Comparison of ENCODE assay signal across 25 cellular contexts in the genomic region with DNA sequence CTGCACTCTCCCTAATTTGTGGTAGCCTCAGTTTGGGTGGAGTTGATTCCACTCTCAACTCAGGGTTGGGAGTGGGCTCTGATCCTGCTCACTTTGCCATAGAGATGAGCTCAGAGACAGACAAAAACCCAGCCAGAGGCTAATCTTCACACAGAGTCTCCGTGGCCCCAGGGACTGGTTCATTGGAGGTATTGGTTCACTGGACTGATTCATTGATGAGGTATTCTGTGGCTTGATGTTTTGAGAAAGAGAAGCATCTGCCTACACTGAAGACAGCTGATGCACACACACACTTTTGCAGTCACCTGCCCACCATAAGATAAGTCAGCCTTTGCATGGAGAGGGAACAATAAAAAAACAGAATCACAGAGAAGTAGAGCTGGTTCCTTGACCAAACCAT.
"Had no signal": no experiment of that assay in that cellular context is flagged by ENCODE, and none has a peak within 500 bp of the region (broad histone marks: within the 10 kb centered on the region; RNA-seq: fewer than 3 reads in every experiment).

No MANE protein-coding gene starts in this region.

- H3K9me3 ChIP-seq: esophagus muscularis mucosa, lower lobe of right lung, neutrophil, psoas muscle, sigmoid colon, thoracic aorta, upper lobe of right lung had no signal

- H3K27me3 ChIP-seq: esophagus muscularis mucosa, sigmoid colon, tibial nerve, upper lobe of right lung had no signal

- H3K27ac ChIP-seq: coronary artery, esophagus muscularis mucosa, heart right ventricle, lower lobe of right lung, neutrophil, psoas muscle, sigmoid colon, spleen, thoracic aorta, tibial nerve, upper lobe of right lung had no signal

- H3K4me3 ChIP-seq: coronary artery, esophagus muscularis mucosa, heart right ventricle, lower lobe of right lung, psoas muscle, sigmoid colon, spleen, thoracic aorta, tibial nerve, upper lobe of right lung had no signal

- H3K4me1 ChIP-seq: esophagus muscularis mucosa, heart right ventricle, lower lobe of right lung, psoas muscle, sigmoid colon, upper lobe of right lung had no signal

- DNase-seq: dermis blood vessel endothelial cell; effector memory CD4-positive, alpha-beta T cell; foreskin melanocyte; glutamatergic neuron; heart right ventricle; hippocampal formation; kidney glomerular epithelial cell; left ventricle myocardium superior; lower lobe of right lung; natural killer cell; psoas muscle; right cardiac atrium; sigmoid colon; spleen; stimulated activated CD4-positive, alpha-beta T cell treated with anti-CD3 and anti-CD28 coated beads, Interleukin-4, amount 100 ng/mL, for 4 hours; stimulated activated naive CD8-positive, alpha-beta T cell treated with anti-CD3 and anti-CD28 coated beads, Interleukin-15, Interleukin-2, amounts not matched to agents 100 U/mL and 50 U/mL, for 24 hours; substantia nigra; upper lobe of right lung had no signal

- H3K36me3 ChIP-seq: esophagus muscularis mucosa, heart right ventricle, lower lobe of right lung, neutrophil, sigmoid colon, spleen, thoracic aorta, tibial nerve, upper lobe of right lung had no signal

- FAIRE-seq: endometrium, islet of Langerhans had no signal

- ATAC-seq: heart right ventricle; left ventricle myocardium superior; lower lobe of right lung; natural killer cell; psoas muscle; stimulated activated naive CD8-positive, alpha-beta T cell treated with anti-CD3 and anti-CD28 coated beads, Interleukin-15, Interleukin-2, amounts not matched to agents 100 U/mL and 50 U/mL, for 24 hours; upper lobe of right lung had no signal
